In the genomic region with DNA sequence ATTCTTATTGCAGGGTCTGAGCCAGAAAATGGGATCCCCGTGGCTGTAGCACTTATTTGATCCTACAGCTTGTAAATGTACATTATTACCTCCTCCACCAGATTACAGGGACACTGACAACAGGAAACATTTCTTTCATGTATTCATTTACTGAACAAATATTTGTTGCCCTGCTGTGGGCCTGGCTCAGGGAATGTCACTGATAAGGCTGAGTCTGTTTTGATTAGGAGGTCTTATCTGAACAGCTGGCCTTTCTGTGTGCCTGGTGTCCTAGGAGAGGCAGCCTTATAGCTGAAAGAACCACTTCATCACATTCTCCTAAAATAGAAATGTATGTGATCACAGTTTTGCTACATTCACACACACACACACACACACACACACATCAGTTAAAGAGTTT, we compare ENCODE assay signal across 1 cellular context.
A peak's percentile ranks its signal among the peaks of the same experiment; 100 is the strongest.
TF ChIP-seq lines count a peak whose summit lies in the region.

No MANE protein-coding gene starts in this region.

TF ChIP-seq in HepG2, 621 proteins besides CTCF, POLR2A, EP300 and RAD21 (continued from another document and continues in another):
- TF ChIP-seq, protein P1, sequence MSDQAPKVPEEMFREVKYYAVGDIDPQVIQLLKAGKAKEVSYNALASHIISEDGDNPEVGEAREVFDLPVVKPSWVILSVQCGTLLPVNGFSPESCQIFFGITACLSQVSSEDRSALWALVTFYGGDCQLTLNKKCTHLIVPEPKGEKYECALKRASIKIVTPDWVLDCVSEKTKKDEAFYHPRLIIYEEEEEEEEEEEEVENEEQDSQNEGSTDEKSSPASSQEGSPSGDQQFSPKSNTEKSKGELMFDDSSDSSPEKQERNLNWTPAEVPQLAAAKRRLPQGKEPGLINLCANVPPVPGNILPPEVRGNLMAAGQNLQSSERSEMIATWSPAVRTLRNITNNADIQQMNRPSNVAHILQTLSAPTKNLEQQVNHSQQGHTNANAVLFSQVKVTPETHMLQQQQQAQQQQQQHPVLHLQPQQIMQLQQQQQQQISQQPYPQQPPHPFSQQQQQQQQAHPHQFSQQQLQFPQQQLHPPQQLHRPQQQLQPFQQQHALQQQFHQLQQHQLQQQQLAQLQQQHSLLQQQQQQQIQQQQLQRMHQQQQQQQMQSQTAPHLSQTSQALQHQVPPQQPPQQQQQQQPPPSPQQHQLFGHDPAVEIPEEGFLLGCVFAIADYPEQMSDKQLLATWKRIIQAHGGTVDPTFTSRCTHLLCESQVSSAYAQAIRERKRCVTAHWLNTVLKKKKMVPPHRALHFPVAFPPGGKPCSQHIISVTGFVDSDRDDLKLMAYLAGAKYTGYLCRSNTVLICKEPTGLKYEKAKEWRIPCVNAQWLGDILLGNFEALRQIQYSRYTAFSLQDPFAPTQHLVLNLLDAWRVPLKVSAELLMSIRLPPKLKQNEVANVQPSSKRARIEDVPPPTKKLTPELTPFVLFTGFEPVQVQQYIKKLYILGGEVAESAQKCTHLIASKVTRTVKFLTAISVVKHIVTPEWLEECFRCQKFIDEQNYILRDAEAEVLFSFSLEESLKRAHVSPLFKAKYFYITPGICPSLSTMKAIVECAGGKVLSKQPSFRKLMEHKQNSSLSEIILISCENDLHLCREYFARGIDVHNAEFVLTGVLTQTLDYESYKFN (CRISPR knock-in tag; conservative IDR thresholded peaks at IDR 0.05), result peak; percentile 89
- TF ChIP-seq ZNF136 (CRISPR knock-in tag; IDR thresholded peaks at IDR 0.05; ENCODE audit: low read depth), result no peak
- TF ChIP-seq, protein P2, sequence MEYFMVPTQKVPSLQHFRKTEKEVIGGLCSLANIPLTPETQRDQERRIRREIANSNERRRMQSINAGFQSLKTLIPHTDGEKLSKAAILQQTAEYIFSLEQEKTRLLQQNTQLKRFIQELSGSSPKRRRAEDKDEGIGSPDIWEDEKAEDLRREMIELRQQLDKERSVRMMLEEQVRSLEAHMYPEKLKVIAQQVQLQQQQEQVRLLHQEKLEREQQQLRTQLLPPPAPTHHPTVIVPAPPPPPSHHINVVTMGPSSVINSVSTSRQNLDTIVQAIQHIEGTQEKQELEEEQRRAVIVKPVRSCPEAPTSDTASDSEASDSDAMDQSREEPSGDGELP (IDR thresholded peaks at IDR 0.05; ENCODE audit: borderline replicate concordance, low read depth), result peak; percentile 97
- TF ChIP-seq SMAD1 (CRISPR knock-in tag; IDR thresholded peaks at IDR 0.05; ENCODE audit: borderline replicate concordance, low read depth), result no peak
- TF ChIP-seq, protein P3, sequence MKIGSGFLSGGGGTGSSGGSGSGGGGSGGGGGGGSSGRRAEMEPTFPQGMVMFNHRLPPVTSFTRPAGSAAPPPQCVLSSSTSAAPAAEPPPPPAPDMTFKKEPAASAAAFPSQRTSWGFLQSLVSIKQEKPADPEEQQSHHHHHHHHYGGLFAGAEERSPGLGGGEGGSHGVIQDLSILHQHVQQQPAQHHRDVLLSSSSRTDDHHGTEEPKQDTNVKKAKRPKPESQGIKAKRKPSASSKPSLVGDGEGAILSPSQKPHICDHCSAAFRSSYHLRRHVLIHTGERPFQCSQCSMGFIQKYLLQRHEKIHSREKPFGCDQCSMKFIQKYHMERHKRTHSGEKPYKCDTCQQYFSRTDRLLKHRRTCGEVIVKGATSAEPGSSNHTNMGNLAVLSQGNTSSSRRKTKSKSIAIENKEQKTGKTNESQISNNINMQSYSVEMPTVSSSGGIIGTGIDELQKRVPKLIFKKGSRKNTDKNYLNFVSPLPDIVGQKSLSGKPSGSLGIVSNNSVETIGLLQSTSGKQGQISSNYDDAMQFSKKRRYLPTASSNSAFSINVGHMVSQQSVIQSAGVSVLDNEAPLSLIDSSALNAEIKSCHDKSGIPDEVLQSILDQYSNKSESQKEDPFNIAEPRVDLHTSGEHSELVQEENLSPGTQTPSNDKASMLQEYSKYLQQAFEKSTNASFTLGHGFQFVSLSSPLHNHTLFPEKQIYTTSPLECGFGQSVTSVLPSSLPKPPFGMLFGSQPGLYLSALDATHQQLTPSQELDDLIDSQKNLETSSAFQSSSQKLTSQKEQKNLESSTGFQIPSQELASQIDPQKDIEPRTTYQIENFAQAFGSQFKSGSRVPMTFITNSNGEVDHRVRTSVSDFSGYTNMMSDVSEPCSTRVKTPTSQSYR (CRISPR knock-in tag; IDR thresholded peaks at IDR 0.05; ENCODE audit: borderline replicate concordance), result peak; percentile 66; the same call in 1 of the 2 replicates
- no peak for TF ChIP-seq ONECUT2 (CRISPR knock-in tag; IDR thresholded peaks at IDR 0.05)
- TF ChIP-seq ARID2 (CRISPR knock-in tag; IDR thresholded peaks at IDR 0.05; ENCODE audit: borderline replicate concordance), result no peak
- TF ChIP-seq, protein P4, sequence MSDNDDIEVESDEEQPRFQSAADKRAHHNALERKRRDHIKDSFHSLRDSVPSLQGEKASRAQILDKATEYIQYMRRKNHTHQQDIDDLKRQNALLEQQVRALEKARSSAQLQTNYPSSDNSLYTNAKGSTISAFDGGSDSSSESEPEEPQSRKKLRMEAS (IDR thresholded peaks at IDR 0.05), result no peak
- no peak for TF ChIP-seq ZFP82 (CRISPR knock-in tag; IDR thresholded peaks at IDR 0.05; ENCODE audit: borderline replicate concordance)
- no peak for TF ChIP-seq MEF2D (CRISPR knock-in tag; IDR thresholded peaks at IDR 0.05)
- no peak for TF ChIP-seq ZNF24 (IDR thresholded peaks at IDR 0.05)
- TF ChIP-seq ZEB1 (IDR thresholded peaks at IDR 0.05; ENCODE audit: insufficient replicate concordance, low read depth), result no peak
- no peak for TF ChIP-seq ZNF652 (CRISPR knock-in tag; IDR thresholded peaks at IDR 0.05; ENCODE audit: borderline replicate concordance, low read depth)
- peak; percentile 63 for TF ChIP-seq FOSL2 (CRISPR knock-in tag; IDR thresholded peaks at IDR 0.05)
- TF ChIP-seq, protein P5, sequence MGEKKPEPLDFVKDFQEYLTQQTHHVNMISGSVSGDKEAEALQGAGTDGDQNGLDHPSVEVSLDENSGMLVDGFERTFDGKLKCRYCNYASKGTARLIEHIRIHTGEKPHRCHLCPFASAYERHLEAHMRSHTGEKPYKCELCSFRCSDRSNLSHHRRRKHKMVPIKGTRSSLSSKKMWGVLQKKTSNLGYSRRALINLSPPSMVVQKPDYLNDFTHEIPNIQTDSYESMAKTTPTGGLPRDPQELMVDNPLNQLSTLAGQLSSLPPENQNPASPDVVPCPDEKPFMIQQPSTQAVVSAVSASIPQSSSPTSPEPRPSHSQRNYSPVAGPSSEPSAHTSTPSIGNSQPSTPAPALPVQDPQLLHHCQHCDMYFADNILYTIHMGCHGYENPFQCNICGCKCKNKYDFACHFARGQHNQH (CRISPR knock-in tag; IDR thresholded peaks at IDR 0.05), result 0 out of 2 replicates have a peak, but pooled peaks have one; percentile 29
- peak; percentile 75; the same call in 1 of the 2 replicates for TF ChIP-seq SOX5 (CRISPR knock-in tag; IDR thresholded peaks at IDR 0.05; ENCODE audit: borderline replicate concordance)
- TF ChIP-seq TBX2 (CRISPR knock-in tag; IDR thresholded peaks at IDR 0.05; ENCODE audit: borderline replicate concordance), result peak; percentile 70; the same call in 1 of the 2 replicates
- TF ChIP-seq ZNF777 (CRISPR knock-in tag; IDR thresholded peaks at IDR 0.05), result no peak
- no peak for TF ChIP-seq ZFP90 (CRISPR knock-in tag; IDR thresholded peaks at IDR 0.05; ENCODE audit: borderline replicate concordance)
- TF ChIP-seq, protein P6, sequence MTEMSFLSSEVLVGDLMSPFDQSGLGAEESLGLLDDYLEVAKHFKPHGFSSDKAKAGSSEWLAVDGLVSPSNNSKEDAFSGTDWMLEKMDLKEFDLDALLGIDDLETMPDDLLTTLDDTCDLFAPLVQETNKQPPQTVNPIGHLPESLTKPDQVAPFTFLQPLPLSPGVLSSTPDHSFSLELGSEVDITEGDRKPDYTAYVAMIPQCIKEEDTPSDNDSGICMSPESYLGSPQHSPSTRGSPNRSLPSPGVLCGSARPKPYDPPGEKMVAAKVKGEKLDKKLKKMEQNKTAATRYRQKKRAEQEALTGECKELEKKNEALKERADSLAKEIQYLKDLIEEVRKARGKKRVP (CRISPR knock-in tag; IDR thresholded peaks at IDR 0.05), result peak in 1 of 2 experiments; percentile 33; a peak in 1 of 4 replicates
- TF ChIP-seq PHF8 (CRISPR knock-in tag; IDR thresholded peaks at IDR 0.05), result no peak
- TF ChIP-seq, protein P7, sequence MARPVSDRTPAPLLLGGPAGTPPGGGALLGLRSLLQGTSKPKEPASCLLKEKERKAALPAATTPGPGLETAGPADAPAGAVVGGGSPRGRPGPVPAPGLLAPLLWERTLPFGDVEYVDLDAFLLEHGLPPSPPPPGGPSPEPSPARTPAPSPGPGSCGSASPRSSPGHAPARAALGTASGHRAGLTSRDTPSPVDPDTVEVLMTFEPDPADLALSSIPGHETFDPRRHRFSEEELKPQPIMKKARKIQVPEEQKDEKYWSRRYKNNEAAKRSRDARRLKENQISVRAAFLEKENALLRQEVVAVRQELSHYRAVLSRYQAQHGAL (CRISPR knock-in tag; IDR thresholded peaks at IDR 0.05; ENCODE audit: not compliant biosample characterization), result no peak
- TF ChIP-seq ZNF34 (CRISPR knock-in tag; IDR thresholded peaks at IDR 0.05; ENCODE audit: borderline replicate concordance), result no peak
- no peak for TF ChIP-seq ADNP (CRISPR knock-in tag; IDR thresholded peaks at IDR 0.05)
- TF ChIP-seq SIX4 (CRISPR knock-in tag; IDR thresholded peaks at IDR 0.05), result 0 out of 2 replicates have a peak, but pooled peaks have one; percentile 25
- no peak for TF ChIP-seq SRSF1 (optimal IDR thresholded peaks at IDR 0.05; ENCODE audit: low read depth, low read length)
- TF ChIP-seq ELF4 (CRISPR knock-in tag; IDR thresholded peaks at IDR 0.05; ENCODE audit: borderline replicate concordance), result no peak
- TF ChIP-seq ZNF205 (CRISPR knock-in tag; IDR thresholded peaks at IDR 0.05), result no peak
- TF ChIP-seq ZNF562 (CRISPR knock-in tag; IDR thresholded peaks at IDR 0.05; ENCODE audit: borderline replicate concordance), result no peak
- no peak for TF ChIP-seq NCOA5 (CRISPR knock-in tag; IDR thresholded peaks at IDR 0.05)
- TF ChIP-seq, protein P8, sequence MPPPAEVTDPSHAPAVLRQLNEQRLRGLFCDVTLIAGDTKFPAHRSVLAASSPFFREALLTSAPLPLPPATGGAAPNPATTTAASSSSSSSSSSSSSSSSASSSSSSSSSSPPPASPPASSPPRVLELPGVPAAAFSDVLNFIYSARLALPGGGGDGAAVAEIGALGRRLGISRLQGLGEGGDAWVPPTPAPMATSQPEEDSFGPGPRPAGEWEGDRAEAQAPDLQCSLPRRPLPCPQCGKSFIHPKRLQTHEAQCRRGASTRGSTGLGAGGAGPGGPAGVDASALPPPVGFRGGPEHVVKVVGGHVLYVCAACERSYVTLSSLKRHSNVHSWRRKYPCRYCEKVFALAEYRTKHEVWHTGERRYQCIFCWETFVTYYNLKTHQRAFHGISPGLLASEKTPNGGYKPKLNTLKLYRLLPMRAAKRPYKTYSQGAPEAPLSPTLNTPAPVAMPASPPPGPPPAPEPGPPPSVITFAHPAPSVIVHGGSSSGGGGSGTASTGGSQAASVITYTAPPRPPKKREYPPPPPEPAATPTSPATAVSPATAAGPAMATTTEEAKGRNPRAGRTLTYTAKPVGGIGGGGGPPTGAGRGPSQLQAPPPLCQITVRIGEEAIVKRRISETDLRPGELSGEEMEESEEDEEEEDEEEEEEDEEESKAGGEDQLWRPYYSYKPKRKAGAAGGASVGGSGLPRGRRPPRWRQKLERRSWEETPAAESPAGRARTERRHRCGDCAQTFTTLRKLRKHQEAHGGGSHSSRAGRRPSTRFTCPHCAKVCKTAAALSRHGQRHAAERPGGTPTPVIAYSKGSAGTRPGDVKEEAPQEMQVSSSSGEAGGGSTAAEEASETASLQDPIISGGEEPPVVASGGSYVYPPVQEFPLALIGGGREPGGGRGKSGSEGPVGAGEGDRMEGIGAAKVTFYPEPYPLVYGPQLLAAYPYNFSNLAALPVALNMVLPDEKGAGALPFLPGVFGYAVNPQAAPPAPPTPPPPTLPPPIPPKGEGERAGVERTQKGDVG (CRISPR knock-in tag; IDR thresholded peaks at IDR 0.05; ENCODE audit: borderline replicate concordance), result no peak
- TF ChIP-seq GABPB1 (CRISPR knock-in tag; IDR thresholded peaks at IDR 0.05), result no peak
- TF ChIP-seq SMAD3 (CRISPR knock-in tag; IDR thresholded peaks at IDR 0.05), result no peak
- TF ChIP-seq ZNF546 (CRISPR knock-in tag; conservative IDR thresholded peaks at IDR 0.05), result no peak
- TF ChIP-seq U2AF1 (optimal IDR thresholded peaks at IDR 0.05; ENCODE audit: low read depth, low read length), result no peak
- no peak for TF ChIP-seq ZC3H4 (CRISPR knock-in tag; IDR thresholded peaks at IDR 0.05; ENCODE audit: borderline replicate concordance)
- TF ChIP-seq KMT2A (CRISPR knock-in tag; IDR thresholded peaks at IDR 0.05), result no peak
- TF ChIP-seq ZFP36L2 (CRISPR knock-in tag; IDR thresholded peaks at IDR 0.05), result no peak
- TF ChIP-seq ZNF614 (CRISPR knock-in tag; IDR thresholded peaks at IDR 0.05; ENCODE audit: borderline replicate concordance), result 0 out of 2 replicates have a peak, but pooled peaks have one; percentile 41
- no peak for TF ChIP-seq ZNF737 (CRISPR knock-in tag; IDR thresholded peaks at IDR 0.05; ENCODE audit: borderline replicate concordance)
- TF ChIP-seq, protein P9, sequence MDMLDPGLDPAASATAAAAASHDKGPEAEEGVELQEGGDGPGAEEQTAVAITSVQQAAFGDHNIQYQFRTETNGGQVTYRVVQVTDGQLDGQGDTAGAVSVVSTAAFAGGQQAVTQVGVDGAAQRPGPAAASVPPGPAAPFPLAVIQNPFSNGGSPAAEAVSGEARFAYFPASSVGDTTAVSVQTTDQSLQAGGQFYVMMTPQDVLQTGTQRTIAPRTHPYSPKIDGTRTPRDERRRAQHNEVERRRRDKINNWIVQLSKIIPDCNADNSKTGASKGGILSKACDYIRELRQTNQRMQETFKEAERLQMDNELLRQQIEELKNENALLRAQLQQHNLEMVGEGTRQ (IDR thresholded peaks at IDR 0.05; ENCODE audit: low read depth, low read length), result no peak
- TF ChIP-seq, protein P9 (CRISPR knock-in tag; IDR thresholded peaks at IDR 0.05; ENCODE audit: borderline replicate concordance), result no peak
- no peak for TF ChIP-seq AKAP8 (CRISPR knock-in tag; IDR thresholded peaks at IDR 0.05)
- no peak for TF ChIP-seq SRSF9 (IDR thresholded peaks at IDR 0.05; ENCODE audit: borderline replicate concordance, insufficient read depth, low read depth, low read length, poor library complexity, severe bottlenecking)
- peak; percentile 79; the same call in 1 of the 2 replicates for TF ChIP-seq HMG20A (CRISPR knock-in tag; IDR thresholded peaks at IDR 0.05; ENCODE audit: borderline replicate concordance)
